Comparison of ENCODE assay signal across 19 cellular contexts in the genomic region with DNA sequence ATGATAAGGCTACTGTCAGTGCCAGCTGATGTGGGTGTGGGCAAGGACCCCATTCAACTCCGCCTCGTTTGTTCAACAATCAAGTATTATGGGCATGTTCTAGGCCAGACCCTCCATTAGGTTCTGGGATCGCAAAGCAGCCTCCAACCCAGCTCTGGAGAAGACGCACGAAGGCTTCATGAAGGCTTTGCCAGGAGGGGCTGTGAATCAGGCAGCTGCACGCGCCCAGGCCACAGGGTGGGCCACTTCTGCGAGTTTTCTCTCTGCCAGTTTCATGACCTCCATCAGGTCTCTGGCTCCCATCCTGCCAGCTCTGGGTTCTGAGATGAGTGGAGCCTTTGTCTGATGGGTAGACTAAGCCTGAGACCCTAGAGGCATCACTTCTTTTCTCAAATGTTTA.
A peak's percentile ranks its signal among the peaks of the same experiment; 100 is the strongest.
DNase-seq lines count a peak whose midpoint lies in the region; ATAC-seq, FAIRE-seq and TF ChIP-seq lines count a peak whose summit lies in the region.
"Had no signal": no experiment of that assay in that cellular context is flagged by ENCODE, and none has a peak within 500 bp of the region (broad histone marks: within the 10 kb centered on the region; RNA-seq: fewer than 3 reads in every experiment).

No MANE protein-coding gene starts in this region.

- H3K9me3 ChIP-seq in right lobe of liver: no peaks in the 10 kb centered on the region
- no peaks in the 10 kb centered on the region; the same call in 1 of the 2 replicates for H3K9me3 ChIP-seq in HepG2 (ENCODE audit: low read length)
- peaks cover 13% of the 10 kb centered on the region for H3K9me3 ChIP-seq in endodermal cell (ENCODE audit: control insufficient read depth, low read length)

- H3K4me1 ChIP-seq in right lobe of liver: peaks cover 0 to 30% (median 8%) of the 10 kb centered on the region in 4 donors
- peaks cover 64% of the 10 kb centered on the region for H3K4me1 ChIP-seq in HepG2 (ENCODE audit: insufficient read depth, low read length)
- H3K4me1 ChIP-seq in endodermal cell (ENCODE audit: control insufficient read depth, insufficient read depth, low read length): peaks cover 21% of the 10 kb centered on the region

- BruUV-seq in HepG2 (replicated peaks; lab: Mats Ljungman, UMichigan): no TSS peak

- in situ Hi-C loops in HepG2 (cut with HindIII; ENCODE audit: extremely low pct_ligation_motif_present, low pct_unique_long_range_greater_than_20kb): loop anchor here (5.0 to 10.0 kb wide), 4 partner anchors 98 to 228 kb away; partner anchors contain the start of gene VEGFA

- H3K36me3 ChIP-seq in right lobe of liver: no peaks in the 10 kb centered on the region
- H3K36me3 ChIP-seq in HepG2 (replicated peaks in 1 of 2; ENCODE audit: control insufficient read depth in 1 of 2, insufficient read depth in 2 of 2, low read length in 2 of 2): no peaks in the 10 kb centered on the region
- H3K36me3 ChIP-seq in endodermal cell (ENCODE audit: control insufficient read depth, insufficient read depth, low read length): no peaks in the 10 kb centered on the region

- intact Hi-C loops in right lobe of liver (cut with DNase I): loop anchor here (10.0 kb wide), 2 partner anchors 95 to 115 kb away; no protein-coding TSS in a partner anchor
- intact Hi-C loops in HepG2 (cut with micrococcal nuclease; ENCODE audit: unreplicated experiment): loop anchor here (2.0 to 5.0 kb wide), 3 partner anchors 38 to 283 kb away; no protein-coding TSS in a partner anchor
- intact Hi-C loops in posterior vena cava (cut with DNase I): loop anchor here (2.0 to 10.0 kb wide), 2 partner anchors 35 to 175 kb away; partner anchors contain the start of gene VEGFA (in 1 of the 2)

- CTCF ChIA-PET in HepG2 (lab: Yijun Ruan, JAX; ENCODE audit: low intra/inter-chr PET ratio, low total read pairs): interaction anchor here (4.3 to 4.7 kb wide), 2 partner anchors 94 to 226 kb away, joined by 23 to 44 read pairs; no protein-coding TSS in a partner anchor

- H3K27me3 ChIP-seq in right lobe of liver: no peaks in the 10 kb centered on the region
- H3K27me3 ChIP-seq in HepG2 (ENCODE audit: control insufficient read depth in 1 of 2, insufficient read depth in 2 of 2, low read length in 2 of 2): peaks cover 0 to 4% of the 10 kb centered on the region in 2 experiments; a peak in 1 of 5 replicates
- H3K27me3 ChIP-seq in endodermal cell (ENCODE audit: control insufficient read depth, insufficient read depth, low read length, poor library complexity, severe bottlenecking): no peaks in the 10 kb centered on the region

- TF ChIP-seq CTCF in right lobe of liver (IDR thresholded peaks at IDR 0.05): no peak
- TF ChIP-seq CTCF in HepG2 (CRISPR knock-in tag; IDR thresholded peaks at IDR 0.05): no peak
- TF ChIP-seq CTCF in endodermal cell (conservative IDR thresholded peaks at IDR 0.05): no peak
- no peak for TF ChIP-seq CTCF in osteocyte (IDR thresholded peaks at IDR 0.05)

- H3K27ac ChIP-seq in right lobe of liver (no peak overlapping the region), HepG2 (ENCODE audit: extremely low read length, insufficient read depth, low read length) (no peak overlapping the region), endodermal cell (ENCODE audit: low read depth, low read length) (no peak overlapping the region)

- H3K27ac Mint-ChIP-seq in endodermal cell (no peak overlapping the region), osteocyte (ENCODE audit: unreplicated experiment) (no peak overlapping the region)

- no peak for FAIRE-seq in HepG2 (lab: Jason Lieb, UNC)
- FAIRE-seq: GM19239, H54 had no signal

- no peak for ATAC-seq in right lobe of liver
- no peak for ATAC-seq in HepG2
- no peak for ATAC-seq in GM19351 (IDR thresholded peaks at IDR 0.05; ENCODE audit: unreplicated experiment)

- H3K79me2 ChIP-seq in HepG2 (ENCODE audit: insufficient read depth, low read length): no peaks in the 10 kb centered on the region

- H3K4me3 ChIP-seq in right lobe of liver: no peak overlapping the region
- H3K4me3 ChIP-seq in HepG2 (replicated peaks in 1 of 3; ENCODE audit: insufficient read depth in 1 of 3, low read depth in 2 of 3, low read length in 3 of 3): no peak overlapping the region
- H3K4me3 ChIP-seq in endodermal cell (ENCODE audit: low read length): no peak overlapping the region

- TF ChIP-seq EP300 in HepG2 (IDR thresholded peaks at IDR 0.05; ENCODE audit: low read depth in 2 of 2, low read length in 2 of 2): no peak
- TF ChIP-seq EP300 in HepG2 (CRISPR knock-in tag; IDR thresholded peaks at IDR 0.05; ENCODE audit: borderline replicate concordance): no peak

- H3K4me3 Mint-ChIP-seq in endodermal cell: no peak overlapping the region
- H3K4me3 Mint-ChIP-seq in osteocyte (ENCODE audit: unreplicated experiment): no peak overlapping the region

- H3K4me2 ChIP-seq in HepG2 (ENCODE audit: low read depth, low read length): no peak overlapping the region

- TF ChIP-seq RAD21 in HepG2 (CRISPR knock-in tag; IDR thresholded peaks at IDR 0.05): no peak

- H3K27me3 Mint-ChIP-seq in endodermal cell (ENCODE audit: insufficient read depth) (no peaks in the 10 kb centered on the region), osteocyte (ENCODE audit: unreplicated experiment) (no peaks in the 10 kb centered on the region)

- no peak overlapping the region for H2AFZ ChIP-seq in HepG2 (ENCODE audit: low read length)

- H3K9ac ChIP-seq in HepG2 (ENCODE audit: insufficient read depth, low read depth, low read length) (no peak overlapping the region), endodermal cell (ENCODE audit: extremely low read depth, low read length, poor library complexity, severe bottlenecking) (no peak overlapping the region)

- TF ChIP-seq POLR2A in right lobe of liver (IDR thresholded peaks at IDR 0.05) (no peak), HepG2 (IDR thresholded peaks at IDR 0.05; ENCODE audit: insufficient read depth in 1 of 2, low read depth in 2 of 2, low read length in 2 of 2) (no peak)

- peaks cover 37% of the 10 kb centered on the region for H3K4me1 Mint-ChIP-seq in endodermal cell
- H3K4me1 Mint-ChIP-seq in osteocyte (ENCODE audit: unreplicated experiment): peaks cover 10% of the 10 kb centered on the region

- H3K36me3 Mint-ChIP-seq in endodermal cell (ENCODE audit: low read depth) (no peaks in the 10 kb centered on the region), osteocyte (ENCODE audit: unreplicated experiment) (no peaks in the 10 kb centered on the region)

- POLR2A ChIA-PET in HepG2 (lab: Yijun Ruan, JAX): interaction anchor here (7.7 kb wide), 1 partner anchor 181 kb away, joined by 59 read pairs; the partner anchor contains the start of gene VEGFA

- WGBS in right lobe of liver (ENCODE audit: insufficient coverage, low coverage, low lambda C conversion rate, missing lambda C conversion rate): 91% methylated on average over 5 of the region's 8 CpGs
- 93% methylated on average over 8 of the region's 8 CpGs for WGBS in HepG2 (ENCODE audit: low lambda C conversion rate)
- WGBS in endodermal cell (ENCODE audit: insufficient coverage in 1 of 2, insufficient read length in 1 of 2), 2 experiments: 95 to 96% methylated on average over 8 of the region's 8 CpGs

- no peaks in the 10 kb centered on the region for H4K20me1 ChIP-seq in HepG2 (ENCODE audit: insufficient read depth, low read length)

- DNase-seq in right lobe of liver (peak in 2 of 3 donors; percentile 31 to 40), HepG2 (ENCODE audit: low spot score) (no peak), endodermal cell (peak; percentile 34), osteocyte (ENCODE audit: extremely low spot score, unreplicated experiment) (peak; percentile 73), posterior vena cava (ENCODE audit: low spot score) (no peak), NCI-H226 (no peak)
- DNase-seq: AML-193, COR-L47, DMS153, Kasumi-1, MM.1S, NCI-H1092 treated with DMSO at 0.1 percent for 48 hours, NCI-H1694, NCI-H2227 treated with DMSO at 0.1 percent for 48 hours, NCI-H524 treated with DMSO at 0.1 percent for 48 hours, SIG-M5 had no signal

- H3K9me3 Mint-ChIP-seq in endodermal cell: peaks cover 10% of the 10 kb centered on the region
- peaks cover 9% of the 10 kb centered on the region for H3K9me3 Mint-ChIP-seq in osteocyte (ENCODE audit: unreplicated experiment)

TF ChIP-seq in HepG2, 621 proteins besides CTCF, POLR2A, EP300 and RAD21:
- TF ChIP-seq CREBL2 (CRISPR knock-in tag; IDR thresholded peaks at IDR 0.05; ENCODE audit: borderline replicate concordance) (no peak), ZSCAN22 (CRISPR knock-in tag; IDR thresholded peaks at IDR 0.05) (no peak), ZNF772 (CRISPR knock-in tag; IDR thresholded peaks at IDR 0.05) (no peak)

Comparison
In these comparisons a context has a peak if more than half of its experiments do, and no peak if none do; other contexts are left out.
1. DNase-seq: peak in right lobe of liver (2 of 3), endodermal cell (single experiment) and osteocyte (single experiment); none in HepG2 (single experiment), posterior vena cava (single experiment) and NCI-H226 (single experiment).